20 cellular contexts compared by ENCODE assay signal in the genomic region with DNA sequence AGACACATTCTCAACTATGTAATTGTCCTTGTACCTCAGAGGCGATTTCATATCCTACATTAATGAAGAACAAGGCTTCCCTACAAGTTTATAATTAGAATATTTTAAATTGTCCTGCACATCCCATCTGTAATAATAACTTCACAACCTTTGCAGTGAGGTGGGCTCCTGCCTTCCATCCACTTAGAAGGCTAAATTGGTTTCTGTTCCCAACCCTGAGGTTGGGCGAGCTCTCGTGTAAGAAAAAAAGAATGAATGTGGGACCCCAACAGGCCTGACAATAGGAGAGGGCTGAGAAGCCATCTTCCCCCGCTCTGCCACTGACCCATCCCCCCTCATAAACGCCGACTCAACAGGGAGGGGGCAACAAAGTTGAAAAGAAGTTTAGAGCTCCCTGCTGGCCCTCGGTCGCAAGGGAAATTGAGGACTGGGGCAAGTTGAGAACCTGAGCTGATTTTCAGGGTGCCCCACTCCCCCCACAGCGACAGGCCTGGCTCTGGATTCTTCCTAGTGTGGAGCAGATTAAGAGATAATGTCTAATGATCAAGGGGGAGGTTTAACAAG. TPM values are rescaled to one million over a fixed set of nuclear protein-coding genes. Genes with fewer than 3 reads are reported as not detected.
DNase-seq lines count a peak whose midpoint lies in the region; ATAC-seq, FAIRE-seq and TF ChIP-seq lines count a peak whose summit lies in the region.
"Had no signal": no experiment of that assay in that cellular context is flagged by ENCODE, and none has a peak within 500 bp of the region (broad histone marks: within the 10 kb centered on the region; RNA-seq: fewer than 3 reads in every experiment).

No MANE protein-coding gene starts in this region.

- peaks cover 23% of the 10 kb centered on the region for H3K23me2 ChIP-seq in H9 (ENCODE audit: insufficient read length, low read depth, low read length, poor library complexity, severe bottlenecking)

- FAIRE-seq in astrocyte (lab: Jason Lieb, UNC): no peak
- FAIRE-seq: A549 had no signal

- peak overlapping the region in 1 of 3 experiments; percentile 90; a peak in 3 of 7 replicates for H3K27ac Mint-ChIP-seq in H9
- H3K27ac Mint-ChIP-seq in astrocyte (ENCODE audit: unreplicated experiment): peak overlapping the region; percentile 26
- H3K27ac Mint-ChIP-seq in activated T-helper 2 cell treated with anti-CD3 and anti-CD28 coated beads, Interferon-gamma antibody, Interleukin-2, Interleukin-4, amounts not matched to agents 10 μg/mL and 5 μg/mL and 100 μg/mL, durations not matched to agents 14 hours and 24 hours and 36 hours: no peak overlapping the region
- H3K27ac Mint-ChIP-seq in activated CD4-positive, alpha-beta T cell treated with anti-CD3 and anti-CD28 coated beads for 36 hours: no peak overlapping the region

- H2BK120ac ChIP-seq in H9 (ENCODE audit: low read depth, low read length, poor library complexity, severe bottlenecking): no peak overlapping the region

- H3K27me3 ChIP-seq in H9 (ENCODE audit: insufficient read depth, low read length): peaks cover 53% of the 10 kb centered on the region
- H3K27me3 ChIP-seq in astrocyte (ENCODE audit: insufficient read depth, low read length): peaks cover 54% of the 10 kb centered on the region
- peaks cover 68% of the 10 kb centered on the region for H3K27me3 ChIP-seq in iPS-18a (ENCODE audit: control insufficient read depth, insufficient read depth, low read length)
- peaks cover 54% of the 10 kb centered on the region for H3K27me3 ChIP-seq in osteoblast (ENCODE audit: insufficient read depth, low read length)
- peaks cover 32% of the 10 kb centered on the region for H3K27me3 ChIP-seq in ascending aorta

- TF ChIP-seq CTCF in H9 (conservative IDR thresholded peaks at IDR 0.05): no peak
- no peak for TF ChIP-seq CTCF in astrocyte (IDR thresholded peaks at IDR 0.05; ENCODE audit: insufficient read depth, low read depth, low read length)
- TF ChIP-seq CTCF in osteoblast (IDR thresholded peaks at IDR 0.05; ENCODE audit: extremely low read depth, low read depth, low read length): no peak
- TF ChIP-seq CTCF in ascending aorta (IDR thresholded peaks at IDR 0.05): no peak

- no peak overlapping the region for H4K5ac ChIP-seq in H9 (ENCODE audit: insufficient read length, low read depth, low read length)

- no peak overlapping the region for H3K56ac ChIP-seq in H9 (ENCODE audit: insufficient read length, low read depth, low read length)

- no CpG with 5 or more reads among the region's 9 CpGs for WGBS in H9 (ENCODE audit: extremely low coverage, insufficient read length, low lambda C conversion rate)

- no peak overlapping the region for H2AFZ ChIP-seq in H9 (ENCODE audit: low read length)
- H2AFZ ChIP-seq in astrocyte (ENCODE audit: low read depth, low read length): no peak overlapping the region
- no peak overlapping the region for H2AFZ ChIP-seq in osteoblast (ENCODE audit: low read length)

- H2BK12ac ChIP-seq in H9 (ENCODE audit: insufficient read length, low read depth, low read length): no peak overlapping the region

- ATAC-seq in activated CD4-positive, alpha-beta T cell treated with anti-CD3 and anti-CD28 coated beads for 36 hours: no peak
- no peak for ATAC-seq in GM18511 (IDR thresholded peaks at IDR 0.05; ENCODE audit: unreplicated experiment)
- ATAC-seq: A549 had no signal

- no peak overlapping the region for H4K8ac ChIP-seq in H9 (replicated peaks; ENCODE audit: insufficient read length, low read depth, low read length)

- intact Hi-C loops in activated T-helper 2 cell treated with anti-CD3 and anti-CD28 coated beads, Interferon-gamma antibody, Interleukin-2, Interleukin-4, amounts not matched to agents 10 μg/mL and 5 μg/mL and 100 μg/mL, durations not matched to agents 14 hours and 24 hours and 36 hours (cut with micrococcal nuclease): no loop called here
- intact Hi-C loops in activated CD4-positive, alpha-beta T cell treated with anti-CD3 and anti-CD28 coated beads for 36 hours (cut with DNase I, micrococcal nuclease): no loop called here
- intact Hi-C loops in ascending aorta (cut with DNase I): no loop called here

- H3K4me1 ChIP-seq in H9 (ENCODE audit: insufficient read depth, low read length) (peaks cover 7% of the 10 kb centered on the region; the same call in 1 of the 2 replicates), astrocyte (ENCODE audit: insufficient read depth, low read length) (no peaks in the 10 kb centered on the region), iPS-18a (ENCODE audit: control insufficient read depth, low read depth, low read length) (peaks cover 24% of the 10 kb centered on the region), osteoblast (ENCODE audit: insufficient read depth, low read length) (no peaks in the 10 kb centered on the region), ascending aorta (no peaks in the 10 kb centered on the region)

- peaks cover 28 to 57% of the 10 kb centered on the region in 2 experiments for H3K4me1 Mint-ChIP-seq in H9
- H3K4me1 Mint-ChIP-seq in astrocyte (ENCODE audit: low read depth, unreplicated experiment): peaks cover 2% of the 10 kb centered on the region
- H3K4me1 Mint-ChIP-seq in activated T-helper 2 cell treated with anti-CD3 and anti-CD28 coated beads, Interferon-gamma antibody, Interleukin-2, Interleukin-4, amounts not matched to agents 10 μg/mL and 5 μg/mL and 100 μg/mL, durations not matched to agents 14 hours and 24 hours and 36 hours (ENCODE audit: low read depth): peaks cover 1% of the 10 kb centered on the region
- H3K4me1 Mint-ChIP-seq in activated CD4-positive, alpha-beta T cell treated with anti-CD3 and anti-CD28 coated beads for 36 hours: no peaks in the 10 kb centered on the region

- CTCF ChIA-PET in activated CD4-positive, alpha-beta T cell treated with anti-CD3 and anti-CD28 coated beads for 36 hours (lab: Charles Lee): interaction anchor here (1.1 kb wide), 1 partner anchor 104 kb away, joined by 3 read pairs; no protein-coding TSS in a partner anchor

- POLR2A ChIA-PET in activated CD4-positive, alpha-beta T cell treated with anti-CD3 and anti-CD28 coated beads for 36 hours (lab: Charles Lee): no interaction called here

- no peak overlapping the region for H3K9ac ChIP-seq in H9 (ENCODE audit: extremely low read depth, insufficient read length, low read length)
- H3K9ac ChIP-seq in astrocyte (ENCODE audit: low read length): no peak overlapping the region
- H3K9ac ChIP-seq in iPS-18a (ENCODE audit: low read length): peak overlapping the region; percentile 63

- no peak overlapping the region for H3K23ac ChIP-seq in H9 (ENCODE audit: insufficient read length, low read depth, low read length)

- H2BK5ac ChIP-seq in H9 (ENCODE audit: insufficient read length, low read length): no peak overlapping the region

- H4K20me1 ChIP-seq in H9 (ENCODE audit: control insufficient read depth, insufficient read depth, insufficient read length) (no peaks in the 10 kb centered on the region), astrocyte (ENCODE audit: insufficient read depth, low read length) (peaks cover 72% of the 10 kb centered on the region), osteoblast (ENCODE audit: insufficient read depth, low read length) (peaks cover 47% of the 10 kb centered on the region)

- H3K27me3 Mint-ChIP-seq in H9 (ENCODE audit: low read depth) (peaks cover 65% of the 10 kb centered on the region), astrocyte (ENCODE audit: low read depth, unreplicated experiment) (peaks cover 46% of the 10 kb centered on the region)
- H3K27me3 Mint-ChIP-seq in activated T-helper 2 cell treated with anti-CD3 and anti-CD28 coated beads, Interferon-gamma antibody, Interleukin-2, Interleukin-4, amounts not matched to agents 10 μg/mL and 5 μg/mL and 100 μg/mL, durations not matched to agents 14 hours and 24 hours and 36 hours (ENCODE audit: low read depth): peaks cover 42% of the 10 kb centered on the region
- H3K27me3 Mint-ChIP-seq in activated CD4-positive, alpha-beta T cell treated with anti-CD3 and anti-CD28 coated beads for 36 hours: peaks cover 28% of the 10 kb centered on the region

- H3K4me2 ChIP-seq in H9 (ENCODE audit: insufficient read depth, insufficient read length, low read length) (peak overlapping the region; percentile 52), astrocyte (ENCODE audit: low read length) (no peak overlapping the region), osteoblast (ENCODE audit: insufficient read depth, low read length) (no peak overlapping the region)
- H3K4me2 ChIP-seq: A549 had no signal

- no peak overlapping the region for H2BK15ac ChIP-seq in H9 (ENCODE audit: low read depth, low read length)

- H3K9me3 Mint-ChIP-seq in H9: peaks cover 3% of the 10 kb centered on the region in 2 experiments; a peak in 2 of 5 replicates
- no peaks in the 10 kb centered on the region for H3K9me3 Mint-ChIP-seq in astrocyte (ENCODE audit: unreplicated experiment)
- no peaks in the 10 kb centered on the region for H3K9me3 Mint-ChIP-seq in activated T-helper 2 cell treated with anti-CD3 and anti-CD28 coated beads, Interferon-gamma antibody, Interleukin-2, Interleukin-4, amounts not matched to agents 10 μg/mL and 5 μg/mL and 100 μg/mL, durations not matched to agents 14 hours and 24 hours and 36 hours
- H3K9me3 Mint-ChIP-seq in activated CD4-positive, alpha-beta T cell treated with anti-CD3 and anti-CD28 coated beads for 36 hours (ENCODE audit: low read depth): no peaks in the 10 kb centered on the region

- no peak overlapping the region for H3K14ac ChIP-seq in H9 (ENCODE audit: insufficient read depth, low read length)

- H4K91ac ChIP-seq in H9 (ENCODE audit: insufficient read length, low read depth, low read length): no peak overlapping the region

- H2AK5ac ChIP-seq in H9 (ENCODE audit: insufficient read length, low read length): no peak overlapping the region

- H3K18ac ChIP-seq in H9 (ENCODE audit: insufficient read length, low read depth, low read length): no peak overlapping the region

- H3K36me3 ChIP-seq in astrocyte (ENCODE audit: insufficient read depth, low read length): peaks cover 3% of the 10 kb centered on the region
- H3K36me3 ChIP-seq in iPS-18a (ENCODE audit: control insufficient read depth, low read depth, low read length): peaks cover 2% of the 10 kb centered on the region
- H3K36me3 ChIP-seq in osteoblast (ENCODE audit: insufficient read depth, low read length): peaks cover 7% of the 10 kb centered on the region
- peaks cover 8 to 32% of the 10 kb centered on the region in 2 donors for H3K36me3 ChIP-seq in ascending aorta

- H3K36me3 Mint-ChIP-seq in H9 (ENCODE audit: insufficient read depth in 1 of 3, low read depth in 3 of 3) (peaks cover 6 to 31% (median 8%) of the 10 kb centered on the region in 3 experiments; a peak in 5 of 7 replicates), astrocyte (ENCODE audit: low read depth, unreplicated experiment) (peaks cover 22% of the 10 kb centered on the region)
- H3K36me3 Mint-ChIP-seq in activated T-helper 2 cell treated with anti-CD3 and anti-CD28 coated beads, Interferon-gamma antibody, Interleukin-2, Interleukin-4, amounts not matched to agents 10 μg/mL and 5 μg/mL and 100 μg/mL, durations not matched to agents 14 hours and 24 hours and 36 hours (ENCODE audit: low read depth): peaks cover 11% of the 10 kb centered on the region
- H3K36me3 Mint-ChIP-seq in activated CD4-positive, alpha-beta T cell treated with anti-CD3 and anti-CD28 coated beads for 36 hours (ENCODE audit: low read depth): peaks cover 30% of the 10 kb centered on the region

- no peaks in the 10 kb centered on the region for H3K79me2 ChIP-seq in H9 (ENCODE audit: insufficient read depth, low read length)
- H3K79me2 ChIP-seq in astrocyte (ENCODE audit: insufficient read depth, low read length): no peaks in the 10 kb centered on the region
- no peaks in the 10 kb centered on the region for H3K79me2 ChIP-seq in osteoblast (ENCODE audit: insufficient read depth, low read length)

- no peaks in the 10 kb centered on the region for H3K9me3 ChIP-seq in H9 (ENCODE audit: control insufficient read depth, low read depth, low read length)
- no peaks in the 10 kb centered on the region for H3K9me3 ChIP-seq in astrocyte (ENCODE audit: insufficient read depth, low read depth, low read length)
- H3K9me3 ChIP-seq in iPS-18a (ENCODE audit: control insufficient read depth, low read depth, low read length): no peaks in the 10 kb centered on the region
- H3K9me3 ChIP-seq in osteoblast (ENCODE audit: low read depth, low read length): no peaks in the 10 kb centered on the region
- no peaks in the 10 kb centered on the region for H3K9me3 ChIP-seq in ascending aorta
- H3K9me3 ChIP-seq: A549, Peyer's patch had no signal

- H3K4me3 ChIP-seq in astrocyte (ENCODE audit: insufficient read depth, low read depth, low read length): no peak overlapping the region
- H3K4me3 ChIP-seq in iPS-18a (ENCODE audit: low read length): peak overlapping the region; percentile 56
- no peak overlapping the region for H3K4me3 ChIP-seq in osteoblast (ENCODE audit: insufficient read depth, low read length)
- H3K4me3 ChIP-seq in ascending aorta: no peak overlapping the region
- H3K4me3 ChIP-seq: A549, Peyer's patch, SK-N-MC had no signal

- no peak overlapping the region for H2BK20ac ChIP-seq in H9 (ENCODE audit: low read depth, low read length, poor library complexity, severe bottlenecking)

- no peak for DNase-seq in H9
- DNase-seq in astrocyte (ENCODE audit: low read depth): no peak
- peak; percentile 83 for DNase-seq in osteoblast (ENCODE audit: insufficient read length, low spot score, missing footprints)
- DNase-seq in activated T-helper 2 cell treated with anti-CD3 and anti-CD28 coated beads, Interferon-gamma antibody, Interleukin-2, Interleukin-4, amounts not matched to agents 10 μg/mL and 5 μg/mL and 100 μg/mL, durations not matched to agents 14 hours and 24 hours and 36 hours (ENCODE audit: low spot score): no peak
- DNase-seq in activated CD4-positive, alpha-beta T cell treated with anti-CD3 and anti-CD28 coated beads for 36 hours: no peak
- no peak for DNase-seq in ascending aorta (ENCODE audit: low spot score in 2 of 2)
- DNase-seq: C1 segment of cervical spinal cord, DMS 273 treated with DMSO at 0.1 percent for 48 hours, KBM-7, MV-4-11, NCI-H1417, NCI-H2029, NCI-H748 treated with DMSO at 0.1 percent for 48 hours, Peyer's patch, Right ventricle myocardium superior had no signal

- H3K27ac ChIP-seq in H9 (ENCODE audit: insufficient read length, low read depth, low read length) (no peak overlapping the region), astrocyte (ENCODE audit: low read depth, low read length) (no peak overlapping the region), iPS-18a (ENCODE audit: low read length) (peak overlapping the region; percentile 51), osteoblast (ENCODE audit: low read depth, low read length) (no peak overlapping the region), ascending aorta (no peak overlapping the region)
- H3K27ac ChIP-seq: A549, Peyer's patch, SK-N-MC had no signal

- H3T11ph ChIP-seq in H9 (ENCODE audit: low read length): no peak overlapping the region

- no peak overlapping the region for H3K4ac ChIP-seq in H9 (ENCODE audit: low read depth, low read length)

- no peaks in the 10 kb centered on the region for H3K79me1 ChIP-seq in H9 (ENCODE audit: insufficient read depth, low read depth, low read length, poor library complexity, severe bottlenecking)

- H3K4me3 Mint-ChIP-seq in H9 (peak overlapping the region; percentile 57 to 79), astrocyte (ENCODE audit: unreplicated experiment) (no peak overlapping the region)
- no peak overlapping the region for H3K4me3 Mint-ChIP-seq in activated T-helper 2 cell treated with anti-CD3 and anti-CD28 coated beads, Interferon-gamma antibody, Interleukin-2, Interleukin-4, amounts not matched to agents 10 μg/mL and 5 μg/mL and 100 μg/mL, durations not matched to agents 14 hours and 24 hours and 36 hours (ENCODE audit: low read depth)
- H3K4me3 Mint-ChIP-seq in activated CD4-positive, alpha-beta T cell treated with anti-CD3 and anti-CD28 coated beads for 36 hours: no peak overlapping the region

RNA-seq across cellular contexts. Expression of gene BARHL1, which starts 9.4 kb away (rescaled TPM):
- total RNA-seq in H9 (2021): not detected in 2 replicates
- not detected in 2 replicates for total RNA-seq in astrocyte
- total RNA-seq in osteoblast: not detected in 2 replicates
- total RNA-seq in activated T-helper 2 cell treated with anti-CD3 and anti-CD28 coated beads, Interferon-gamma antibody, Interleukin-2, Interleukin-4, amounts not matched to agents 10 μg/mL and 5 μg/mL and 100 μg/mL, durations not matched to agents 14 hours and 24 hours and 36 hours: not detected in 2 replicates
- not detected for total RNA-seq in activated CD4-positive, alpha-beta T cell treated with anti-CD3 and anti-CD28 coated beads for 36 hours
- not detected for total RNA-seq in ascending aorta
- total RNA-seq: NCI-H460, Peyer's patch, Right ventricle myocardium superior had no signal

Comparison
In these comparisons a context has a peak if more than half of its experiments do, and no peak if none do; other contexts are left out.
1. H3K4me3 Mint-ChIP-seq: peak in H9 (2 of 2); none in astrocyte (single experiment), activated T-helper 2 cell treated with anti-CD3 and anti-CD28 coated beads, Interferon-gamma antibody, Interleukin-2, Interleukin-4, amounts not matched to agents 10 μg/mL and 5 μg/mL and 100 μg/mL, durations not matched to agents 14 hours and 24 hours and 36 hours (single experiment) and activated CD4-positive, alpha-beta T cell treated with anti-CD3 and anti-CD28 coated beads for 36 hours (single experiment).